Comparison of ENCODE assay signal across 1 cellular context in genomic region chr6:102015431-102015830, GRCh38.
TF ChIP-seq lines count a peak whose summit lies in the region.

No MANE protein-coding gene starts in this region.

TF ChIP-seq in GM23338, 12 proteins besides CTCF, POLR2A, EP300 and RAD21 (continued from another document):
- TF ChIP-seq ZNF462 (CRISPR knock-in tag; IDR thresholded peaks at IDR 0.05) = no peak
- no peak for TF ChIP-seq NANOG (IDR thresholded peaks at IDR 0.05; ENCODE audit: borderline replicate concordance)
- no peak for TF ChIP-seq CREB1 (CRISPR knock-in tag; IDR thresholded peaks at IDR 0.05; ENCODE audit: low read depth)
- TF ChIP-seq, protein P1, sequence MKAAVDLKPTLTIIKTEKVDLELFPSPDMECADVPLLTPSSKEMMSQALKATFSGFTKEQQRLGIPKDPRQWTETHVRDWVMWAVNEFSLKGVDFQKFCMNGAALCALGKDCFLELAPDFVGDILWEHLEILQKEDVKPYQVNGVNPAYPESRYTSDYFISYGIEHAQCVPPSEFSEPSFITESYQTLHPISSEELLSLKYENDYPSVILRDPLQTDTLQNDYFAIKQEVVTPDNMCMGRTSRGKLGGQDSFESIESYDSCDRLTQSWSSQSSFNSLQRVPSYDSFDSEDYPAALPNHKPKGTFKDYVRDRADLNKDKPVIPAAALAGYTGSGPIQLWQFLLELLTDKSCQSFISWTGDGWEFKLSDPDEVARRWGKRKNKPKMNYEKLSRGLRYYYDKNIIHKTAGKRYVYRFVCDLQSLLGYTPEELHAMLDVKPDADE (IDR thresholded peaks at IDR 0.05) = no peak
- no peak for TF ChIP-seq STAT1 (IDR thresholded peaks at IDR 0.05; ENCODE audit: unreplicated experiment)
- no peak for TF ChIP-seq EZH2phosphoT487 (IDR thresholded peaks at IDR 0.05; ENCODE audit: unreplicated experiment)
- no peak for TF ChIP-seq JUNB (IDR thresholded peaks at IDR 0.05; ENCODE audit: unreplicated experiment)
